1 cellular context compared by ENCODE assay signal in the genomic region with DNA sequence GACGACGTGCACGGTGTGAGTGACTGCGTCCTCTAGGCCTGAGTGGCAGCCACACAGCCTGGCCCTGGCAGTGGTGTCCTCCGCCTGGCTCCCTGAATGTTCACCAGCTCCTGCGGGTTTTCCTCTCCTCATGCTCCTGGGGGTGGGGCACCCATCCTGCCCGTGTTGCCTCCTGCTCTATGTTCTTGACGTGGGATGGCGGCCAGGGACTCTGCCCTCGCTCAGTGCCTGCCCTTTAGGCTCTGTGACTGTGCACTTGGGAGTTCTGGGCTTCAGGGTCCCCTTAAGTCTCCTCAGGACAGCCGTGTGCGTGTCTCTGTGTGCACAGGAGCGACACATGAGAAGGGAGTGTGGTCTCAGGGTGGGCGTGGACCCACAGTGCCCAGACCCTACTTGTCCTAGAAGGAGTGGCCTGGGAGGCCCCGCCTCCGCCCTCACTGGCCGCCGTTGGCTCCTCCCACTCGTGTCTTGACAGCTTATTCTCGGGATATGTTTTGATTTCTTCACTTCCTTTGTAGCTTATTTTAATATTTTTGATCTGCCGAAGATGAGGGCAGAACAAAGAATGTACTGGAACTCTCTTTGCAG.
TF ChIP-seq lines count a peak whose summit lies in the region.

No MANE protein-coding gene starts in this region.

TF ChIP-seq in HepG2, 621 proteins besides CTCF, POLR2A, EP300 and RAD21 (continued from another document and continues in another):
- TF ChIP-seq, protein P1, sequence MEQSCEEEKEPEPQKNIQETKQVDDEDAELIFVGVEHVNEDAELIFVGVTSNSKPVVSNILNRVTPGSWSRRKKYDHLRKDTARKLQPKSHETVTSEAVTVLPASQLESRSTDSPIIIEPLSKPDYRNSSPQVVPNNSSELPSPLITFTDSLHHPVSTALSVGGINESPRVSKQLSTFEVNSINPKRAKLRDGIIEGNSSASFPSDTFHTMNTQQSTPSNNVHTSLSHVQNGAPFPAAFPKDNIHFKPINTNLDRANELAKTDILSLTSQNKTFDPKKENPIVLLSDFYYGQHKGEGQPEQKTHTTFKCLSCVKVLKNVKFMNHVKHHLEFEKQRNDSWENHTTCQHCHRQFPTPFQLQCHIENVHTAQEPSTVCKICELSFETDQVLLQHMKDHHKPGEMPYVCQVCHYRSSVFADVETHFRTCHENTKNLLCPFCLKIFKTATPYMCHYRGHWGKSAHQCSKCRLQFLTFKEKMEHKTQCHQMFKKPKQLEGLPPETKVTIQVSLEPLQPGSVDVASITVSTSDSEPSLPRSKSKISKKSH (CRISPR knock-in tag; IDR thresholded peaks at IDR 0.05; ENCODE audit: borderline replicate concordance) = no peak
- TF ChIP-seq GZF1 (CRISPR knock-in tag; IDR thresholded peaks at IDR 0.05) (no peak), SP1 (IDR thresholded peaks at IDR 0.05) (no peak), SP1 (CRISPR knock-in tag; IDR thresholded peaks at IDR 0.05) (no peak), HNF4A (CRISPR knock-in tag; IDR thresholded peaks at IDR 0.05) (0 out of 2 replicates have a peak, but pooled peaks have one; percentile 7), HNRNPK (IDR thresholded peaks at IDR 0.05; ENCODE audit: low read depth, low read length, poor library complexity, severe bottlenecking) (no peak), NFKBIZ (CRISPR knock-in tag; IDR thresholded peaks at IDR 0.05) (no peak), EHMT2 (IDR thresholded peaks at IDR 0.05; ENCODE audit: borderline replicate concordance, low read depth, low read length) (no peak), STAG1 (CRISPR knock-in tag; IDR thresholded peaks at IDR 0.05) (no peak), MXD4 (CRISPR knock-in tag; IDR thresholded peaks at IDR 0.05) (peak; percentile 67), ZNF160 (CRISPR knock-in tag; IDR thresholded peaks at IDR 0.05) (no peak), ZNF143 (CRISPR knock-in tag; IDR thresholded peaks at IDR 0.05) (no peak), ZNF556 (CRISPR knock-in tag; IDR thresholded peaks at IDR 0.05; ENCODE audit: borderline replicate concordance) (no peak), NCOA5 (CRISPR knock-in tag; IDR thresholded peaks at IDR 0.05) (no peak), MZF1 (CRISPR knock-in tag; IDR thresholded peaks at IDR 0.05; ENCODE audit: borderline replicate concordance) (no peak), ATF7-NPFF (CRISPR knock-in tag; IDR thresholded peaks at IDR 0.05; ENCODE audit: low read depth) (no peak), ZNF337 (CRISPR knock-in tag; IDR thresholded peaks at IDR 0.05; ENCODE audit: borderline replicate concordance, low read depth) (no peak), TBP (CRISPR knock-in tag; IDR thresholded peaks at IDR 0.05) (no peak), NONO (IDR thresholded peaks at IDR 0.05) (no peak), NONO (CRISPR knock-in tag; conservative IDR thresholded peaks at IDR 0.05) (no peak), ZNF7 (CRISPR knock-in tag; IDR thresholded peaks at IDR 0.05) (no peak), KDM5A (IDR thresholded peaks at IDR 0.05; ENCODE audit: borderline replicate concordance, low read length) (peak; percentile 53; the same call in 1 of the 2 replicates), ZNF10 (CRISPR knock-in tag; IDR thresholded peaks at IDR 0.05; ENCODE audit: borderline replicate concordance, low read depth) (no peak), ZNF772 (CRISPR knock-in tag; IDR thresholded peaks at IDR 0.05) (no peak), ZNF558 (CRISPR knock-in tag; IDR thresholded peaks at IDR 0.05; ENCODE audit: borderline replicate concordance) (no peak), ZEB1 (IDR thresholded peaks at IDR 0.05; ENCODE audit: insufficient replicate concordance, low read depth) (no peak)
- TF ChIP-seq, protein P2, sequence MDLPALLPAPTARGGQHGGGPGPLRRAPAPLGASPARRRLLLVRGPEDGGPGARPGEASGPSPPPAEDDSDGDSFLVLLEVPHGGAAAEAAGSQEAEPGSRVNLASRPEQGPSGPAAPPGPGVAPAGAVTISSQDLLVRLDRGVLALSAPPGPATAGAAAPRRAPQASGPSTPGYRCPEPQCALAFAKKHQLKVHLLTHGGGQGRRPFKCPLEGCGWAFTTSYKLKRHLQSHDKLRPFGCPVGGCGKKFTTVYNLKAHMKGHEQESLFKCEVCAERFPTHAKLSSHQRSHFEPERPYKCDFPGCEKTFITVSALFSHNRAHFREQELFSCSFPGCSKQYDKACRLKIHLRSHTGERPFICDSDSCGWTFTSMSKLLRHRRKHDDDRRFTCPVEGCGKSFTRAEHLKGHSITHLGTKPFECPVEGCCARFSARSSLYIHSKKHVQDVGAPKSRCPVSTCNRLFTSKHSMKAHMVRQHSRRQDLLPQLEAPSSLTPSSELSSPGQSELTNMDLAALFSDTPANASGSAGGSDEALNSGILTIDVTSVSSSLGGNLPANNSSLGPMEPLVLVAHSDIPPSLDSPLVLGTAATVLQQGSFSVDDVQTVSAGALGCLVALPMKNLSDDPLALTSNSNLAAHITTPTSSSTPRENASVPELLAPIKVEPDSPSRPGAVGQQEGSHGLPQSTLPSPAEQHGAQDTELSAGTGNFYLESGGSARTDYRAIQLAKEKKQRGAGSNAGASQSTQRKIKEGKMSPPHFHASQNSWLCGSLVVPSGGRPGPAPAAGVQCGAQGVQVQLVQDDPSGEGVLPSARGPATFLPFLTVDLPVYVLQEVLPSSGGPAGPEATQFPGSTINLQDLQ (CRISPR knock-in tag; IDR thresholded peaks at IDR 0.05) = no peak
- TF ChIP-seq, protein P3, sequence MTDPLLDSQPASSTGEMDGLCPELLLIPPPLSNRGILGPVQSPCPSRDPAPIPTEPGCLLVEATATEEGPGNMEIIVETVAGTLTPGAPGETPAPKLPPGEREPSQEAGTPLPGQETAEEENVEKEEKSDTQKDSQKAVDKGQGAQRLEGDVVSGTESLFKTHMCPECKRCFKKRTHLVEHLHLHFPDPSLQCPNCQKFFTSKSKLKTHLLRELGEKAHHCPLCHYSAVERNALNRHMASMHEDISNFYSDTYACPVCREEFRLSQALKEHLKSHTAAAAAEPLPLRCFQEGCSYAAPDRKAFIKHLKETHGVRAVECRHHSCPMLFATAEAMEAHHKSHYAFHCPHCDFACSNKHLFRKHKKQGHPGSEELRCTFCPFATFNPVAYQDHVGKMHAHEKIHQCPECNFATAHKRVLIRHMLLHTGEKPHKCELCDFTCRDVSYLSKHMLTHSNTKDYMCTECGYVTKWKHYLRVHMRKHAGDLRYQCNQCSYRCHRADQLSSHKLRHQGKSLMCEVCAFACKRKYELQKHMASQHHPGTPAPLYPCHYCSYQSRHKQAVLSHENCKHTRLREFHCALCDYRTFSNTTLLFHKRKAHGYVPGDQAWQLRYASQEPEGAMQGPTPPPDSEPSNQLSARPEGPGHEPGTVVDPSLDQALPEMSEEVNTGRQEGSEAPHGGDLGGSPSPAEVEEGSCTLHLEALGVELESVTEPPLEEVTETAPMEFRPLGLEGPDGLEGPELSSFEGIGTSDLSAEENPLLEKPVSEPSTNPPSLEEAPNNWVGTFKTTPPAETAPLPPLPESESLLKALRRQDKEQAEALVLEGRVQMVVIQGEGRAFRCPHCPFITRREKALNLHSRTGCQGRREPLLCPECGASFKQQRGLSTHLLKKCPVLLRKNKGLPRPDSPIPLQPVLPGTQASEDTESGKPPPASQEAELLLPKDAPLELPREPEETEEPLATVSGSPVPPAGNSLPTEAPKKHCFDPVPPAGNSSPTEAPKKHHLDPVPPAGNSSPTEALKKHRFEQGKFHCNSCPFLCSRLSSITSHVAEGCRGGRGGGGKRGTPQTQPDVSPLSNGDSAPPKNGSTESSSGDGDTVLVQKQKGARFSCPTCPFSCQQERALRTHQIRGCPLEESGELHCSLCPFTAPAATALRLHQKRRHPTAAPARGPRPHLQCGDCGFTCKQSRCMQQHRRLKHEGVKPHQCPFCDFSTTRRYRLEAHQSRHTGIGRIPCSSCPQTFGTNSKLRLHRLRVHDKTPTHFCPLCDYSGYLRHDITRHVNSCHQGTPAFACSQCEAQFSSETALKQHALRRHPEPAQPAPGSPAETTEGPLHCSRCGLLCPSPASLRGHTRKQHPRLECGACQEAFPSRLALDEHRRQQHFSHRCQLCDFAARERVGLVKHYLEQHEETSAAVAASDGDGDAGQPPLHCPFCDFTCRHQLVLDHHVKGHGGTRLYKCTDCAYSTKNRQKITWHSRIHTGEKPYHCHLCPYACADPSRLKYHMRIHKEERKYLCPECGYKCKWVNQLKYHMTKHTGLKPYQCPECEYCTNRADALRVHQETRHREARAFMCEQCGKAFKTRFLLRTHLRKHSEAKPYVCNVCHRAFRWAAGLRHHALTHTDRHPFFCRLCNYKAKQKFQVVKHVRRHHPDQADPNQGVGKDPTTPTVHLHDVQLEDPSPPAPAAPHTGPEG (CRISPR knock-in tag; IDR thresholded peaks at IDR 0.05) = no peak
- TF ChIP-seq, protein P4, sequence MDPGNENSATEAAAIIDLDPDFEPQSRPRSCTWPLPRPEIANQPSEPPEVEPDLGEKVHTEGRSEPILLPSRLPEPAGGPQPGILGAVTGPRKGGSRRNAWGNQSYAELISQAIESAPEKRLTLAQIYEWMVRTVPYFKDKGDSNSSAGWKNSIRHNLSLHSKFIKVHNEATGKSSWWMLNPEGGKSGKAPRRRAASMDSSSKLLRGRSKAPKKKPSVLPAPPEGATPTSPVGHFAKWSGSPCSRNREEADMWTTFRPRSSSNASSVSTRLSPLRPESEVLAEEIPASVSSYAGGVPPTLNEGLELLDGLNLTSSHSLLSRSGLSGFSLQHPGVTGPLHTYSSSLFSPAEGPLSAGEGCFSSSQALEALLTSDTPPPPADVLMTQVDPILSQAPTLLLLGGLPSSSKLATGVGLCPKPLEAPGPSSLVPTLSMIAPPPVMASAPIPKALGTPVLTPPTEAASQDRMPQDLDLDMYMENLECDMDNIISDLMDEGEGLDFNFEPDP (CRISPR knock-in tag; conservative IDR thresholded peaks at IDR 0.05) = no peak
- TF ChIP-seq, protein P5, sequence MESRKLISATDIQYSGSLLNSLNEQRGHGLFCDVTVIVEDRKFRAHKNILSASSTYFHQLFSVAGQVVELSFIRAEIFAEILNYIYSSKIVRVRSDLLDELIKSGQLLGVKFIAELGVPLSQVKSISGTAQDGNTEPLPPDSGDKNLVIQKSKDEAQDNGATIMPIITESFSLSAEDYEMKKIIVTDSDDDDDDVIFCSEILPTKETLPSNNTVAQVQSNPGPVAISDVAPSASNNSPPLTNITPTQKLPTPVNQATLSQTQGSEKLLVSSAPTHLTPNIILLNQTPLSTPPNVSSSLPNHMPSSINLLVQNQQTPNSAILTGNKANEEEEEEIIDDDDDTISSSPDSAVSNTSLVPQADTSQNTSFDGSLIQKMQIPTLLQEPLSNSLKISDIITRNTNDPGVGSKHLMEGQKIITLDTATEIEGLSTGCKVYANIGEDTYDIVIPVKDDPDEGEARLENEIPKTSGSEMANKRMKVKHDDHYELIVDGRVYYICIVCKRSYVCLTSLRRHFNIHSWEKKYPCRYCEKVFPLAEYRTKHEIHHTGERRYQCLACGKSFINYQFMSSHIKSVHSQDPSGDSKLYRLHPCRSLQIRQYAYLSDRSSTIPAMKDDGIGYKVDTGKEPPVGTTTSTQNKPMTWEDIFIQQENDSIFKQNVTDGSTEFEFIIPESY (CRISPR knock-in tag; IDR thresholded peaks at IDR 0.05) = 0 out of 2 replicates have a peak, but pooled peaks have one; percentile 5
- TF ChIP-seq, protein P6, sequence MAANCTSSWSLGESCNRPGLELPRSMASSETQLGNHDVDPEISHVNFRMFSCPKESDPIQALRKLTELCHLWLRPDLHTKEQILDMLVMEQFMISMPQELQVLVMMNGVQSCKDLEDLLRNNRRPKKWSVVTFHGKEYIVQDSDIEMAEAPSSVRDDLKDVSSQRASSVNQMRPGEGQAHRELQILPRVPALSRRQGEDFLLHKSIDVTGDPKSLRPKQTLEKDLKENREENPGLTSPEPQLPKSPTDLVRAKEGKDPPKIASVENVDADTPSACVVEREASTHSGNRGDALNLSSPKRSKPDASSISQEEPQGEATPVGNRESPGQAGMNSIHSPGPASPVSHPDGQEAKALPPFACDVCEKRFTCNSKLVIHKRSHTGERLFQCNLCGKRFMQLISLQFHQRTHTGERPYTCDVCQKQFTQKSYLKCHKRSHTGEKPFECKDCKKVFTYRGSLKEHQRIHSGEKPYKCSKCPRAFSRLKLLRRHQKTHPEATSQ (CRISPR knock-in tag; IDR thresholded peaks at IDR 0.05; ENCODE audit: borderline replicate concordance) = no peak
- TF ChIP-seq, protein P7, sequence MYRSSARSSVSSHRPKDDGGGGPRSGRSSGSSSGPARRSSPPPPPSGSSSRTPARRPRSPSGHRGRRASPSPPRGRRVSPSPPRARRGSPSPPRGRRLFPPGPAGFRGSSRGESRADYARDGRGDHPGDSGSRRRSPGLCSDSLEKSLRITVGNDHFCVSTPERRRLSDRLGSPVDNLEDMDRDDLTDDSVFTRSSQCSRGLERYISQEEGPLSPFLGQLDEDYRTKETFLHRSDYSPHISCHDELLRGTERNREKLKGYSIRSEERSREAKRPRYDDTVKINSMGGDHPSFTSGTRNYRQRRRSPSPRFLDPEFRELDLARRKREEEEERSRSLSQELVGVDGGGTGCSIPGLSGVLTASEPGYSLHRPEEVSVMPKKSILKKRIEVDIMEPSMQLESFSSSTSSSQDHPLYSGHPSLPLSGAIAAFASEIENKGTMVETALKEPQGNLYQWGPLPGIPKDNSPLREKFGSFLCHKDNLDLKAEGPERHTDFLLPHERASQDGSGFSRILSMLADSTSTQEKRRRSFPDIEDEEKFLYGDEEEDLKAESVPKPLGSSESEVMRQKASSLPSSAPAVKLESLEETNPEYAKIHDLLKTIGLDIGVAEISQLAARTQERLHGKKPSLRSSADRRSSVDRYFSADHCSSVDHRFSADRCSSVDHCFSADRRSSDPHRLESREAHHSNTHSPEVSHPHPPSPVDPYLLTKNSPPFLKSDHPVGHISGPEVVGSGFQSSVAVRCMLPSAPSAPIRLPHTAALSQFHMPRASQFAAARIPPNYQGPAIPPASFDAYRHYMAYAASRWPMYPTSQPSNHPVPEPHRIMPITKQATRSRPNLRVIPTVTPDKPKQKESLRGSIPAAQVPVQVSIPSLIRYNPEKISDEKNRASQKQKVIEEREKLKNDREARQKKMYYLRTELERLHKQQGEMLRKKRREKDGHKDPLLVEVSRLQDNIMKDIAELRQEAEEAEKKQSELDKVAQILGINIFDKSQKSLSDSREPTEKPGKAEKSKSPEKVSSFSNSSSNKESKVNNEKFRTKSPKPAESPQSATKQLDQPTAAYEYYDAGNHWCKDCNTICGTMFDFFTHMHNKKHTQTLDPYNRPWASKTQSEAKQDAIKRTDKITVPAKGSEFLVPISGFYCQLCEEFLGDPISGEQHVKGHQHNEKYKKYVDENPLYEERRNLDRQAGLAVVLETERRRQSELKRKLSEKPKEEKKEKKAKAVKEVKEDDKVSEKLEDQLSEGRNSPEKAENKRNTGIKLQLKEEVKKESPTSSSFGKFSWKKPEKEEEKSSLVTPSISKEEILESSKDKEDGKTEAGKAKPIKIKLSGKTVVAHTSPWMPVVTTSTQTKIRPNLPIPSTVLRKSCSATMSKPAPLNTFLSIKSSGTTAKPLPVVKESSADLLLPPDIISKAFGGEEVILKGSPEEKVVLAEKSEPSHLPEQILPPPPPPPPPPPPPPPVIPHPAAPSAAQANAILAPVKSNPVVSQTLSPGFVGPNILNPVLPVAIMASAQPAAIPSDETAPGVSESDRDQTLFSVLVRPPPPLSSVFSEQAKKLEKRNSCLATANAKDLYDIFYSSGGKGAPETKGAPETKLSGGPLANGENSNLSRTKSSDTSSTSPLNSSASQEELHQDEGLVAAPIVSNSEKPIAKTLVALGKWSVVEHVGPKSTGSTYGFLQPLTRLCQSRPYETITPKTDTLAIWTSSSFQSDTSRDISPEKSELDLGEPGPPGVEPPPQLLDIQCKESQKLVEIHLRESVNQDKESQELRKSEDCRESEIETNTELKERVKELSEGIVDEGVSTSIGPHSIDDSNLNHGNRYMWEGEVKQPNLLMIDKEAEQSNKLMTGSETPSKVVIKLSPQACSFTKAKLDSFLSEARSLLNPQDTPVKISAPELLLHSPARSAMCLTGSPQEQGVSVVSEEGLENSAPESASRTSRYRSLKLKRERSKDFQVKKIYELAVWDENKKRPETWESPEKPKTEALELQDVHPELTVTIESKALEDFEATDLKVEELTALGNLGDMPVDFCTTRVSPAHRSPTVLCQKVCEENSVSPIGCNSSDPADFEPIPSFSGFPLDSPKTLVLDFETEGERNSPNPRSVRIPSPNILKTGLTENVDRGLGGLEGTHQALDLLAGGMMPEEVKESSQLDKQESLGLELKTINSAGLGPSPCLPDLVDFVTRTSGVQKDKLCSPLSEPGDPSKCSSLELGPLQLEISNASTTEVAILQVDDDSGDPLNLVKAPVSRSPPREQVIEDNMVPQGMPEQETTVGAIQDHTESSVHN (CRISPR knock-in tag; IDR thresholded peaks at IDR 0.05) = no peak
